Comparison of ENCODE assay signal across 8 cellular contexts in genomic region chr3:111616417-111617105, GRCh38. TPM values are rescaled to one million over a fixed set of nuclear protein-coding genes. Genes with fewer than 3 reads are reported as not detected.
DNase-seq lines count a peak whose midpoint lies in the region; ATAC-seq and TF ChIP-seq lines count a peak whose summit lies in the region.

No MANE protein-coding gene starts in this region.

- H3K4me1 ChIP-seq in Loucy (ENCODE audit: insufficient read depth, low read length, poor library complexity, severe bottlenecking): peaks cover 20% of the 10 kb centered on the region

- peak; percentile 57 for TF ChIP-seq CTCF in Loucy (conservative IDR thresholded peaks at IDR 0.05; ENCODE audit: low read length)

- peaks cover 10% of the 10 kb centered on the region; the same call in 1 of the 2 replicates for H3K9me3 ChIP-seq in Loucy (ENCODE audit: insufficient read depth, low read depth, low read length)

- peak overlapping the region; percentile 16 for H3K4me2 ChIP-seq in Loucy (ENCODE audit: low read depth, low read length, poor library complexity, severe bottlenecking)

- no peaks in the 10 kb centered on the region for H3F3A ChIP-seq in Loucy (ENCODE audit: low read depth)

- peak overlapping the region; percentile 88 for H3K4me3 Mint-ChIP-seq in activated T-helper 17 cell treated with anti-CD3 and anti-CD28 coated beads, Interleukin-2, amount 50 U/mL, for 72 hours

- ATAC-seq in GM21619 (IDR thresholded peaks at IDR 0.05; ENCODE audit: unreplicated experiment): peak; percentile 81
- peak; percentile 79 for ATAC-seq in activated T-helper 17 cell treated with anti-CD3 and anti-CD28 coated beads, Interleukin-2, amount 50 U/mL, for 72 hours (replicated peaks)

- no peak overlapping the region for H2AFZ ChIP-seq in Loucy (ENCODE audit: low read length)

- no peaks in the 10 kb centered on the region for H4K20me1 ChIP-seq in Loucy (ENCODE audit: insufficient read depth, low read length, poor library complexity, severe bottlenecking)

- H3K4me3 ChIP-seq in Loucy (ENCODE audit: low read length, poor library complexity, severe bottlenecking): no peak overlapping the region

- H3K4me1 Mint-ChIP-seq in activated T-helper 17 cell treated with anti-CD3 and anti-CD28 coated beads, Interleukin-2, amount 50 U/mL, for 72 hours: peaks cover 62% of the 10 kb centered on the region

- peaks cover 6% of the 10 kb centered on the region for H3K9me3 Mint-ChIP-seq in activated T-helper 17 cell treated with anti-CD3 and anti-CD28 coated beads, Interleukin-2, amount 50 U/mL, for 72 hours

- peak overlapping the region; percentile 99 for H3K27ac Mint-ChIP-seq in activated T-helper 17 cell treated with anti-CD3 and anti-CD28 coated beads, Interleukin-2, amount 50 U/mL, for 72 hours

- no peaks in the 10 kb centered on the region for H3K27me3 Mint-ChIP-seq in activated T-helper 17 cell treated with anti-CD3 and anti-CD28 coated beads, Interleukin-2, amount 50 U/mL, for 72 hours

- no peaks in the 10 kb centered on the region for H3K27me3 ChIP-seq in Loucy (ENCODE audit: insufficient read depth, low read length, poor library complexity, severe bottlenecking)

- peaks cover 9% of the 10 kb centered on the region; the same call in 1 of the 2 replicates for H3K36me3 ChIP-seq in Loucy (ENCODE audit: insufficient read depth, low read length)

- DNase-seq in GM03348 (ENCODE audit: low spot score): peak; percentile 16
- peak in 2 of 3 donors; percentile 64 to 70 for DNase-seq in stimulated activated CD4-positive, alpha-beta T cell treated with anti-CD3 and anti-CD28 coated beads, Interleukin-12 subunit alpha, Interleukin-12 subunit beta, amount 100 ng/mL, for 48 hours (ENCODE audit: low read depth in 2 of 3, low spot score in 1 of 3)
- DNase-seq in NCI-H187 (lab: John Stamatoyannopoulos, UW): no peak
- no peak for DNase-seq in NCI-H2029 treated with DMSO at 0.1 percent for 48 hours (lab: John Stamatoyannopoulos, UW)
- DNase-seq in foreskin melanocyte: no peak

- peak overlapping the region; percentile 25 for H3K9ac ChIP-seq in Loucy (ENCODE audit: low read depth, low read length, poor library complexity, severe bottlenecking)

- H3K36me3 Mint-ChIP-seq in activated T-helper 17 cell treated with anti-CD3 and anti-CD28 coated beads, Interleukin-2, amount 50 U/mL, for 72 hours (ENCODE audit: low read depth): peaks cover 52% of the 10 kb centered on the region

- no peaks in the 10 kb centered on the region for H3K79me2 ChIP-seq in Loucy (ENCODE audit: insufficient read depth, low read length)

- H3K9me2 ChIP-seq in Loucy (replicated peaks; ENCODE audit: low read depth, low read length): no peaks in the 10 kb centered on the region

RNA-seq across cellular contexts. Expression of gene ZBED2, which starts 21.4 kb away (rescaled TPM):
- total RNA-seq in activated T-helper 17 cell treated with anti-CD3 and anti-CD28 coated beads, Interleukin-2, amount 50 U/mL, for 72 hours: 100 to 1,000 TPM; 429 to 664 TPM

RNA-seq across cellular contexts. Expression of gene PLCXD2, which starts 57.9 kb away (rescaled TPM):
- 10 to 100 TPM in 1 of 2 donors, 1 to 10 TPM in 1; 9.5 to 16.3 TPM for total RNA-seq in activated T-helper 17 cell treated with anti-CD3 and anti-CD28 coated beads, Interleukin-2, amount 50 U/mL, for 72 hours

Comparison
In these comparisons a context has a peak if more than half of its experiments do, and no peak if none do; other contexts are left out.
1. DNase-seq: peak in GM03348 (single experiment) and stimulated activated CD4-positive, alpha-beta T cell treated with anti-CD3 and anti-CD28 coated beads, Interleukin-12 subunit alpha, Interleukin-12 subunit beta, amount 100 ng/mL, for 48 hours (2 of 3); none in NCI-H187 (0 of 2), NCI-H2029 treated with DMSO at 0.1 percent for 48 hours (single experiment) and foreskin melanocyte (single experiment).